In genomic region chr9:125703662-125704061, GRCh38 we compare ENCODE assay signal across 29 cellular contexts.
"Had no signal": no experiment of that assay in that cellular context is flagged by ENCODE, and none has a peak within 500 bp of the region (broad histone marks: within the 10 kb centered on the region; RNA-seq: fewer than 3 reads in every experiment).

No MANE protein-coding gene starts in this region.

- H3K4me2 ChIP-seq: hepatocyte, smooth muscle cell had no signal

- H3K27me3 ChIP-seq: adrenal gland, ascending aorta, colonic mucosa, dorsolateral prefrontal cortex, esophagus muscularis mucosa, hepatocyte, sigmoid colon, upper lobe of right lung had no signal

- H3K27ac ChIP-seq: ascending aorta, colonic mucosa, dorsolateral prefrontal cortex, esophagus muscularis mucosa, hepatocyte, sigmoid colon, upper lobe of right lung, WERI-Rb-1 had no signal

- H3K36me3 ChIP-seq: adrenal gland, ascending aorta, colonic mucosa, esophagus muscularis mucosa, sigmoid colon, upper lobe of right lung, WERI-Rb-1 had no signal

- H3K27me3 Mint-ChIP-seq: activated naive CD4-positive, alpha-beta T cell treated with anti-CD3 and anti-CD28 coated beads, Interleukin-2, amount 50 U/mL, for 24 hours; effector memory CD8-positive, alpha-beta T cell had no signal

- H3K9me3 Mint-ChIP-seq: activated naive CD4-positive, alpha-beta T cell treated with anti-CD3 and anti-CD28 coated beads, Interleukin-2, amount 50 U/mL, for 24 hours; effector memory CD8-positive, alpha-beta T cell had no signal

- DNase-seq: activated CD4-positive, alpha-beta T cell treated with anti-CD3 and anti-CD28 coated beads for 1 hour; activated CD4-positive, alpha-beta T cell treated with anti-CD3 and anti-CD28 coated beads, Interleukin-2, amount 50 U/mL, for 4 hours; activated CD8-positive, alpha-beta memory T cell treated with anti-CD3 and anti-CD28 coated beads for 24 hours; activated CD8-positive, alpha-beta memory T cell treated with anti-CD3 and anti-CD28 coated beads, Interleukin-2, amount 50 U/mL, for 4 hours; activated gamma-delta T cell; adrenal gland; colonic mucosa; dorsolateral prefrontal cortex; effector memory CD8-positive, alpha-beta T cell; glutamatergic neuron; islet precursor cell; left colon; mesenchymal stem cell; mucosa of descending colon; retina; sigmoid colon; stimulated activated CD4-positive, alpha-beta T cell treated with anti-CD3 and anti-CD28 coated beads, Interleukin-15, amount 100 ng/mL, for 24 hours; stimulated activated naive CD4-positive, alpha-beta T cell; T-helper 1 cell; upper lobe of right lung; WERI-Rb-1 had no signal

- H3K4me3 ChIP-seq: adrenal gland, ascending aorta, colonic mucosa, dorsolateral prefrontal cortex, esophagus muscularis mucosa, hepatocyte, mucosa of descending colon, sigmoid colon, smooth muscle cell, upper lobe of right lung had no signal

- H2AFZ ChIP-seq: hepatocyte had no signal

- H3K27ac Mint-ChIP-seq: activated naive CD4-positive, alpha-beta T cell treated with anti-CD3 and anti-CD28 coated beads, Interleukin-2, amount 50 U/mL, for 24 hours had no signal

- H3K9me3 ChIP-seq: adrenal gland, ascending aorta, colonic mucosa, esophagus muscularis mucosa, mucosa of descending colon, sigmoid colon, upper lobe of right lung had no signal

- FAIRE-seq: endothelial cell of umbilical vein, frontal cortex, TTC549 had no signal

- ATAC-seq: effector memory CD8-positive, alpha-beta T cell; left colon; mucosa of descending colon; upper lobe of right lung had no signal
